Comparison of ENCODE assay signal across 1 cellular context in the genomic region with DNA sequence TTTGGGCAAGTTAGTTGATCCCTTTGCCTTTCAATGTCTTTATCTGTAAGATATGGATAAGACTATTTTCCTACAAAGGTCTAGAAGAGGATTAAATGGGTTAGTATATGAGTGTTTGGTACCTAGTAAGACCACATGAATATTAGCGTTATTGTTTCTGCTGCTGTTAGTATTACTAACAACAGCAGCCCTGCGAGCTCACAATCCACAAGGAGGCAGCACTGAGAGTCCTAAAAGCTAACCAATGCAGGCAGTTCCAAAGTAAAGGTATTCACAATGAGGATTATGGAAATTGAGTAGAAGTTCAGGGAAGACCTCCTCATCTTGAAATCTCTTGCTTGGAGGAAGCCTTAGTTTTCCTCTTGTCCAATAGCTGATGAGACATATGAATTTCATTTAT.
TF ChIP-seq lines count a peak whose summit lies in the region.

No MANE protein-coding gene starts in this region.

TF ChIP-seq in SK-N-SH, 30 proteins besides CTCF, POLR2A, EP300 and RAD21 (continued from another document):
- TF ChIP-seq, protein P1, sequence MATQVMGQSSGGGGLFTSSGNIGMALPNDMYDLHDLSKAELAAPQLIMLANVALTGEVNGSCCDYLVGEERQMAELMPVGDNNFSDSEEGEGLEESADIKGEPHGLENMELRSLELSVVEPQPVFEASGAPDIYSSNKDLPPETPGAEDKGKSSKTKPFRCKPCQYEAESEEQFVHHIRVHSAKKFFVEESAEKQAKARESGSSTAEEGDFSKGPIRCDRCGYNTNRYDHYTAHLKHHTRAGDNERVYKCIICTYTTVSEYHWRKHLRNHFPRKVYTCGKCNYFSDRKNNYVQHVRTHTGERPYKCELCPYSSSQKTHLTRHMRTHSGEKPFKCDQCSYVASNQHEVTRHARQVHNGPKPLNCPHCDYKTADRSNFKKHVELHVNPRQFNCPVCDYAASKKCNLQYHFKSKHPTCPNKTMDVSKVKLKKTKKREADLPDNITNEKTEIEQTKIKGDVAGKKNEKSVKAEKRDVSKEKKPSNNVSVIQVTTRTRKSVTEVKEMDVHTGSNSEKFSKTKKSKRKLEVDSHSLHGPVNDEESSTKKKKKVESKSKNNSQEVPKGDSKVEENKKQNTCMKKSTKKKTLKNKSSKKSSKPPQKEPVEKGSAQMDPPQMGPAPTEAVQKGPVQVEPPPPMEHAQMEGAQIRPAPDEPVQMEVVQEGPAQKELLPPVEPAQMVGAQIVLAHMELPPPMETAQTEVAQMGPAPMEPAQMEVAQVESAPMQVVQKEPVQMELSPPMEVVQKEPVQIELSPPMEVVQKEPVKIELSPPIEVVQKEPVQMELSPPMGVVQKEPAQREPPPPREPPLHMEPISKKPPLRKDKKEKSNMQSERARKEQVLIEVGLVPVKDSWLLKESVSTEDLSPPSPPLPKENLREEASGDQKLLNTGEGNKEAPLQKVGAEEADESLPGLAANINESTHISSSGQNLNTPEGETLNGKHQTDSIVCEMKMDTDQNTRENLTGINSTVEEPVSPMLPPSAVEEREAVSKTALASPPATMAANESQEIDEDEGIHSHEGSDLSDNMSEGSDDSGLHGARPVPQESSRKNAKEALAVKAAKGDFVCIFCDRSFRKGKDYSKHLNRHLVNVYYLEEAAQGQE (IDR thresholded peaks at IDR 0.05; ENCODE audit: low read depth, low read length) = no peak
